ENCODE assay signal across 8 cellular contexts in genomic region chr3:64023187-64023860, GRCh38. TPM values are rescaled to one million over a fixed set of nuclear protein-coding genes. Genes with fewer than 3 reads are reported as not detected.
DNase-seq lines count a peak whose midpoint lies in the region; ATAC-seq and TF ChIP-seq lines count a peak whose summit lies in the region.

Gene PSMD6, minus strand, starts transcription at chr3:64023494. Its CDS starts 75 bp downstream, at chr3:64023419.

- TF ChIP-seq POLR2A in adrenal gland (IDR thresholded peaks at IDR 0.05): peak; percentile 37 to 65

- intact Hi-C loops in adrenal gland (cut with DNase I) (no loop called here), left cardiac atrium (cut with DNase I) (no loop called here)

- peak within 1 kb of the TSS; percentile 81 for H3K4me3 ChIP-seq in GM12875 (ENCODE audit: low read depth, low read length)
- peak within 1 kb of the TSS; percentile 30 to 100 (median 78) for H3K4me3 ChIP-seq in adrenal gland

- H3K4me3 Mint-ChIP-seq in T-cell: peak within 1 kb of the TSS; percentile 88
- H3K4me3 Mint-ChIP-seq in progenitor cell of endocrine pancreas (ENCODE audit: low read depth): peak within 1 kb of the TSS; percentile 90

- peak within 1 kb of the TSS; percentile 24 to 97 (median 79) for H3K27ac ChIP-seq in adrenal gland

- CTCF ChIA-PET in T-cell (lab: Charles Lee): interaction anchor here (0.6 to 1.8 kb wide), 25 partner anchors 11 to 464 kb away, joined by 3 to 16 read pairs (median 4); no protein-coding TSS in a partner anchor

- H3K36me3 Mint-ChIP-seq in T-cell (peaks cover 12% of the 10 kb centered on the region), progenitor cell of endocrine pancreas (ENCODE audit: insufficient read depth) (peaks cover 9% of the 10 kb centered on the region)

- ATAC-seq in HG02610 (IDR thresholded peaks at IDR 0.05; ENCODE audit: unreplicated experiment) (peak; percentile 96), T-cell (replicated peaks in 1 of 4) (peak; percentile 93 to 97 (median 96)), left cardiac atrium (peak; percentile 97)

- H3K9me3 Mint-ChIP-seq in T-cell: no peaks in the 10 kb centered on the region
- H3K9me3 Mint-ChIP-seq in progenitor cell of endocrine pancreas (ENCODE audit: low read depth): no peaks in the 10 kb centered on the region

- peak within 1 kb of the TSS; percentile 87 to 93 for H3K27ac Mint-ChIP-seq in T-cell
- H3K27ac Mint-ChIP-seq in progenitor cell of endocrine pancreas: peak within 1 kb of the TSS; percentile 96

- H3K27me3 ChIP-seq in adrenal gland: no peaks in the 10 kb centered on the region

- peaks cover 13 to 30% of the 10 kb centered on the region in 2 donors for H3K4me1 ChIP-seq in adrenal gland (replicated peaks in 1 of 2)

- H3K27me3 Mint-ChIP-seq in T-cell (peaks cover 13 to 16% of the 10 kb centered on the region in 2 donors), progenitor cell of endocrine pancreas (peaks cover 3% of the 10 kb centered on the region)

- H3K4me1 Mint-ChIP-seq in T-cell: peaks cover 34 to 39% (median 38%) of the 10 kb centered on the region in 3 donors
- H3K4me1 Mint-ChIP-seq in progenitor cell of endocrine pancreas (ENCODE audit: low read depth): peaks cover 17% of the 10 kb centered on the region

- no peaks in the 10 kb centered on the region for H3K9me3 ChIP-seq in adrenal gland (replicated peaks in 1 of 3)

- H3K36me3 ChIP-seq in adrenal gland (replicated peaks in 1 of 2): peaks cover 0 to 23% of the 10 kb centered on the region in 2 donors

- 1 to 5% (median 3%) methylated on average over 17 to 59 of the region's 59 CpGs for WGBS in adrenal gland, 4 donors

- peak; percentile 100 for TF ChIP-seq CTCF in GM12875 (IDR thresholded peaks at IDR 0.05; ENCODE audit: borderline replicate concordance, insufficient read depth, low read depth, low read length)
- TF ChIP-seq CTCF in adrenal gland (IDR thresholded peaks at IDR 0.05): peak; percentile 93 to 100 (median 98)
- TF ChIP-seq CTCF in progenitor cell of endocrine pancreas (IDR thresholded peaks at IDR 0.05; ENCODE audit: unreplicated experiment): peak; percentile 100

- POLR2A ChIA-PET in T-cell (lab: Charles Lee): interaction anchor here (0.7 to 1.1 kb wide), 4 partner anchors 11 to 55 kb away, joined by 3 to 5 read pairs (median 4); no protein-coding TSS in a partner anchor

- DNase-seq in NCI-H1092 (lab: John Stamatoyannopoulos, UW) (peak; percentile 54), T-cell (peak; percentile 77 to 97 (median 88)), adrenal gland (peak; percentile 86 to 93 (median 89)), left cardiac atrium (peak; percentile 91), progenitor cell of endocrine pancreas (ENCODE audit: low spot score, unreplicated experiment) (peak; percentile 95), ureter (ENCODE audit: low spot score) (peak; percentile 91)

RNA-seq across cellular contexts. Expression of gene PSMD6, which starts in this region (rescaled TPM):
- total RNA-seq in T-cell (10 to 100 TPM; 60.2 to 95.4 (median 73.2) TPM), adrenal gland (100 to 1,000 TPM in 3 of 8 donors, 10 to 100 TPM in 5; 67.7 to 109 (median 96.9) TPM), left cardiac atrium (10 to 100 TPM; 61.6 to 80.3 TPM), progenitor cell of endocrine pancreas (76.9 and 77.6 TPM in 2 replicates), ureter (69.6 TPM)
- 100 to 1,000 TPM in 1 of 3 donors, 10 to 100 TPM in 2; 52.8 to 205 (median 54.7) TPM for polyA plus RNA-seq in adrenal gland

Comparison
In these comparisons a context has a peak if more than half of its experiments do, and no peak if none do; other contexts are left out.
1. Peak in every context shown above with its lines: DNase-seq, ATAC-seq, H3K4me3 ChIP-seq and H3K27ac ChIP-seq.